ENCODE assay signal across 20 cellular contexts in genomic region chr19:33503791-33504444, GRCh38. TPM values are rescaled to one million over a fixed set of nuclear protein-coding genes. Genes with fewer than 3 reads are reported as not detected.
DNase-seq lines count a peak whose midpoint lies in the region; ATAC-seq and TF ChIP-seq lines count a peak whose summit lies in the region.
"Had no signal": no experiment of that assay in that cellular context is flagged by ENCODE, and none has a peak within 500 bp of the region (broad histone marks: within the 10 kb centered on the region; RNA-seq: fewer than 3 reads in every experiment).

No MANE protein-coding gene starts in this region.

- no peak overlapping the region for H3K4me2 ChIP-seq in neural progenitor cell
- H3K4me2 ChIP-seq: KMS-11 had no signal

- CTCF ChIA-PET in activated CD4-positive, alpha-beta T cell treated with anti-CD3 and anti-CD28 coated beads, Interleukin-2, amount 10 ng/mL, durations not matched to agents 7 days and 5 days (lab: Charles Lee): interaction anchor here (0.7 kb wide), 1 partner anchor 139 kb away, joined by 3 read pairs; no protein-coding TSS in a partner anchor
- CTCF ChIA-PET in activated CD8-positive, alpha-beta T cell treated with anti-CD3 and anti-CD28 coated beads for 36 hours (lab: Charles Lee): no interaction called here

- no peak overlapping the region for H3K4me3 ChIP-seq in endodermal cell (ENCODE audit: low read length)
- H3K4me3 ChIP-seq in neural progenitor cell: no peak overlapping the region
- H3K4me3 ChIP-seq: HAP-1 had no signal

- no peak overlapping the region for H2AFZ ChIP-seq in neural progenitor cell (replicated peaks)

- TF ChIP-seq CTCF in endodermal cell (conservative IDR thresholded peaks at IDR 0.05): no peak
- TF ChIP-seq CTCF in neural progenitor cell (IDR thresholded peaks at IDR 0.05): no peak
- TF ChIP-seq CTCF in activated CD8-positive, alpha-beta T cell treated with anti-CD3 and anti-CD28 coated beads for 36 hours (IDR thresholded peaks at IDR 0.05): no peak

- 85 to 87% methylated on average over 7 to 12 of the region's 12 CpGs for WGBS in endodermal cell (ENCODE audit: insufficient coverage in 1 of 2, insufficient read length in 1 of 2), 2 experiments

- H3K27ac ChIP-seq in endodermal cell (ENCODE audit: low read depth, low read length): peak overlapping the region; percentile 83
- H3K27ac ChIP-seq in neural progenitor cell: no peak overlapping the region
- H3K27ac ChIP-seq: KMS-11 had no signal

- no peaks in the 10 kb centered on the region for H3K9me3 Mint-ChIP-seq in activated CD4-positive, alpha-beta T cell treated with anti-CD3 and anti-CD28 coated beads, Interleukin-2, amount 10 ng/mL, durations not matched to agents 7 days and 5 days
- H3K9me3 Mint-ChIP-seq in endodermal cell: no peaks in the 10 kb centered on the region
- no peaks in the 10 kb centered on the region for H3K9me3 Mint-ChIP-seq in neural progenitor cell
- no peaks in the 10 kb centered on the region for H3K9me3 Mint-ChIP-seq in activated CD8-positive, alpha-beta T cell treated with anti-CD3 and anti-CD28 coated beads for 36 hours
- H3K9me3 Mint-ChIP-seq: CD4-positive, CD25-positive, alpha-beta regulatory T cell had no signal

- H3K79me2 ChIP-seq in neural progenitor cell (ENCODE audit: low read depth): no peaks in the 10 kb centered on the region

- H3K36me3 Mint-ChIP-seq in activated CD4-positive, alpha-beta T cell treated with anti-CD3 and anti-CD28 coated beads, Interleukin-2, amount 10 ng/mL, durations not matched to agents 7 days and 5 days (ENCODE audit: low read depth): no peaks in the 10 kb centered on the region
- H3K36me3 Mint-ChIP-seq in endodermal cell (ENCODE audit: low read depth) (peaks cover 14% of the 10 kb centered on the region), neural progenitor cell (no peaks in the 10 kb centered on the region)
- peaks cover 2% of the 10 kb centered on the region for H3K36me3 Mint-ChIP-seq in activated CD8-positive, alpha-beta T cell treated with anti-CD3 and anti-CD28 coated beads for 36 hours (ENCODE audit: low read depth)

- DNase-seq in activated CD4-positive, alpha-beta T cell treated with anti-CD3 and anti-CD28 coated beads, Interleukin-2, amount 10 ng/mL, durations not matched to agents 7 days and 5 days: no peak
- DNase-seq in activated CD4-positive, alpha-beta T cell treated with anti-CD3 and anti-CD28 coated beads for 48 hours: no peak
- DNase-seq in endodermal cell (no peak), neural progenitor cell (ENCODE audit: low spot score) (no peak), ureter (ENCODE audit: low spot score) (no peak), AG20443 (ENCODE audit: low spot score) (no peak), kidney tubule cell (ENCODE audit: low spot score) (no peak)
- DNase-seq in activated CD8-positive, alpha-beta T cell treated with anti-CD3 and anti-CD28 coated beads for 36 hours: no peak
- DNase-seq: 8988T; Caco-2; CD4-positive, CD25-positive, alpha-beta regulatory T cell; DMS153; GDM1; NCI-H1417; NCI-H1930; NCI-H226; NCI-H524 had no signal

- H3K9ac ChIP-seq in endodermal cell (ENCODE audit: extremely low read depth, low read length, poor library complexity, severe bottlenecking): no peak overlapping the region
- H3K9ac ChIP-seq in neural progenitor cell: no peak overlapping the region
- H3K9ac ChIP-seq: KMS-11 had no signal

- POLR2A ChIA-PET in activated CD4-positive, alpha-beta T cell treated with anti-CD3 and anti-CD28 coated beads, Interleukin-2, amount 10 ng/mL, durations not matched to agents 7 days and 5 days (lab: Charles Lee): no interaction called here
- POLR2A ChIA-PET in activated CD8-positive, alpha-beta T cell treated with anti-CD3 and anti-CD28 coated beads for 36 hours (lab: Charles Lee): no interaction called here

- H3K9me3 ChIP-seq in endodermal cell (ENCODE audit: control insufficient read depth, low read length) (no peaks in the 10 kb centered on the region), neural progenitor cell (ENCODE audit: low read depth) (no peaks in the 10 kb centered on the region)
- H3K9me3 ChIP-seq: Caco-2, HAP-1 had no signal

- peak overlapping the region; percentile 50 for H3K27ac Mint-ChIP-seq in activated CD4-positive, alpha-beta T cell treated with anti-CD3 and anti-CD28 coated beads, Interleukin-2, amount 10 ng/mL, durations not matched to agents 7 days and 5 days
- H3K27ac Mint-ChIP-seq in endodermal cell (no peak overlapping the region), neural progenitor cell (peak overlapping the region; percentile 97)
- H3K27ac Mint-ChIP-seq in activated CD8-positive, alpha-beta T cell treated with anti-CD3 and anti-CD28 coated beads for 36 hours: no peak overlapping the region
- H3K27ac Mint-ChIP-seq: B cell had no signal

- H3K27me3 ChIP-seq in endodermal cell (ENCODE audit: control insufficient read depth, insufficient read depth, low read length, poor library complexity, severe bottlenecking) (no peaks in the 10 kb centered on the region), neural progenitor cell (no peaks in the 10 kb centered on the region)

- H3K4me1 ChIP-seq in endodermal cell (ENCODE audit: control insufficient read depth, insufficient read depth, low read length): no peaks in the 10 kb centered on the region
- no peaks in the 10 kb centered on the region for H3K4me1 ChIP-seq in neural progenitor cell
- H3K4me1 ChIP-seq: Caco-2, HAP-1 had no signal

- no peak overlapping the region for H3K4me3 Mint-ChIP-seq in activated CD4-positive, alpha-beta T cell treated with anti-CD3 and anti-CD28 coated beads, Interleukin-2, amount 10 ng/mL, durations not matched to agents 7 days and 5 days
- H3K4me3 Mint-ChIP-seq in endodermal cell (no peak overlapping the region), neural progenitor cell (peak overlapping the region; percentile 27)
- H3K4me3 Mint-ChIP-seq in activated CD8-positive, alpha-beta T cell treated with anti-CD3 and anti-CD28 coated beads for 36 hours: no peak overlapping the region
- H3K4me3 Mint-ChIP-seq: B cell; CD4-positive, CD25-positive, alpha-beta regulatory T cell had no signal

- no peaks in the 10 kb centered on the region for H3K27me3 Mint-ChIP-seq in activated CD4-positive, alpha-beta T cell treated with anti-CD3 and anti-CD28 coated beads, Interleukin-2, amount 10 ng/mL, durations not matched to agents 7 days and 5 days
- H3K27me3 Mint-ChIP-seq in endodermal cell (ENCODE audit: insufficient read depth): no peaks in the 10 kb centered on the region
- H3K27me3 Mint-ChIP-seq in neural progenitor cell (ENCODE audit: insufficient read depth, low read depth): peaks cover 2% of the 10 kb centered on the region
- H3K27me3 Mint-ChIP-seq in activated CD8-positive, alpha-beta T cell treated with anti-CD3 and anti-CD28 coated beads for 36 hours: no peaks in the 10 kb centered on the region
- H3K27me3 Mint-ChIP-seq: B cell; CD4-positive, CD25-positive, alpha-beta regulatory T cell had no signal

- H3K4me1 Mint-ChIP-seq in activated CD4-positive, alpha-beta T cell treated with anti-CD3 and anti-CD28 coated beads, Interleukin-2, amount 10 ng/mL, durations not matched to agents 7 days and 5 days: peaks cover 7% of the 10 kb centered on the region
- H3K4me1 Mint-ChIP-seq in endodermal cell (no peaks in the 10 kb centered on the region), neural progenitor cell (peaks cover 33% of the 10 kb centered on the region)
- no peaks in the 10 kb centered on the region for H3K4me1 Mint-ChIP-seq in activated CD8-positive, alpha-beta T cell treated with anti-CD3 and anti-CD28 coated beads for 36 hours (ENCODE audit: low read depth)
- H3K4me1 Mint-ChIP-seq: B cell had no signal

- H3K36me3 ChIP-seq in endodermal cell (ENCODE audit: control insufficient read depth, insufficient read depth, low read length) (peaks cover 4% of the 10 kb centered on the region), neural progenitor cell (no peaks in the 10 kb centered on the region)
- H3K36me3 ChIP-seq: HAP-1 had no signal

- H4K20me1 ChIP-seq in neural progenitor cell (ENCODE audit: low read depth): no peaks in the 10 kb centered on the region

- H3F3A ChIP-seq in neural progenitor cell (ENCODE audit: low read depth): no peaks in the 10 kb centered on the region

- no peak for ATAC-seq in activated CD8-positive, alpha-beta T cell treated with anti-CD3 and anti-CD28 coated beads for 36 hours

- intact Hi-C loops in activated CD8-positive, alpha-beta T cell treated with anti-CD3 and anti-CD28 coated beads for 36 hours (cut with micrococcal nuclease): no loop called here

RNA-seq across cellular contexts. Expression of gene PEPD, which starts 17.7 kb away (rescaled TPM):
- total RNA-seq in activated CD4-positive, alpha-beta T cell treated with anti-CD3 and anti-CD28 coated beads, Interleukin-2, amount 10 ng/mL, durations not matched to agents 7 days and 5 days: 10 to 100 TPM; 38.1 to 44.5 TPM
- 10 to 100 TPM; 52.2 to 67.9 TPM for total RNA-seq in endodermal cell
- 54.0 TPM for polyA plus RNA-seq in endodermal cell (2013, experiment 1 of 2)
- polyA plus RNA-seq in endodermal cell (2013, experiment 2 of 2): 42.9 TPM
- total RNA-seq in neural progenitor cell (ENCODE audit: low replicate concordance): 47.0 and 55.1 TPM in 2 replicates
- total RNA-seq in ureter: 86.6 TPM
- 10 to 100 TPM; 32.6 to 34.6 TPM for total RNA-seq in activated CD8-positive, alpha-beta T cell treated with anti-CD3 and anti-CD28 coated beads for 36 hours

Comparison
In these comparisons a context has a peak if more than half of its experiments do, and no peak if none do; other contexts are left out.
1. H3K27ac Mint-ChIP-seq: peak in activated CD4-positive, alpha-beta T cell treated with anti-CD3 and anti-CD28 coated beads, Interleukin-2, amount 10 ng/mL, durations not matched to agents 7 days and 5 days (single experiment) and neural progenitor cell (single experiment); none in endodermal cell (single experiment) and activated CD8-positive, alpha-beta T cell treated with anti-CD3 and anti-CD28 coated beads for 36 hours (single experiment).